ENCODE assay signal across 27 cellular contexts in genomic region chrX:40389555-40389954, GRCh38.
DNase-seq lines count a peak whose midpoint lies in the region; ATAC-seq, FAIRE-seq and TF ChIP-seq lines count a peak whose summit lies in the region.
"Had no signal": no experiment of that assay in that cellular context is flagged by ENCODE, and none has a peak within 500 bp of the region (broad histone marks: within the 10 kb centered on the region; RNA-seq: fewer than 3 reads in every experiment).

No MANE protein-coding gene starts in this region.

- WGBS in hepatocyte (ENCODE audit: low lambda C conversion rate, missing lambda C conversion rate), result 76% methylated on average over 2 of the region's 2 CpGs
- 53 to 80% (median 80%) methylated on average over 2 of the region's 2 CpGs for WGBS in small intestine, 3 donors

- no peaks in the 10 kb centered on the region for H4K20me1 ChIP-seq in hepatocyte (ENCODE audit: insufficient read depth, poor library complexity, severe bottlenecking)
- H4K20me1 ChIP-seq: BLaER1 had no signal

- no peak for TF ChIP-seq CTCF in hepatocyte (IDR thresholded peaks at IDR 0.05; ENCODE audit: poor library complexity)
- no peak for TF ChIP-seq CTCF in coronary artery (IDR thresholded peaks at IDR 0.05)

- H3K27me3 ChIP-seq in hepatocyte (no peaks in the 10 kb centered on the region), small intestine (ENCODE audit: control insufficient read depth in 2 of 2, insufficient read depth in 2 of 2, low read length in 2 of 2) (no peaks in the 10 kb centered on the region)
- H3K27me3 ChIP-seq: BE2C, BLaER1 had no signal

- H3K9me3 ChIP-seq in hepatocyte (ENCODE audit: low read depth) (no peaks in the 10 kb centered on the region), small intestine (ENCODE audit: control insufficient read depth, low read depth) (no peaks in the 10 kb centered on the region)
- H3K9me3 ChIP-seq: BE2C had no signal

- H3K36me3 ChIP-seq in hepatocyte (replicated peaks; ENCODE audit: insufficient read depth, low read depth) (no peaks in the 10 kb centered on the region), small intestine (ENCODE audit: control insufficient read depth in 2 of 2, insufficient read depth in 2 of 2, low read length in 2 of 2) (no peaks in the 10 kb centered on the region)
- H3K36me3 ChIP-seq: BE2C, BLaER1 had no signal

- ATAC-seq in HG03045 (IDR thresholded peaks at IDR 0.05; ENCODE audit: unreplicated experiment), result no peak
- ATAC-seq: GM12878 had no signal

- H3K27ac ChIP-seq in hepatocyte, result no peak overlapping the region
- H3K27ac ChIP-seq in small intestine (ENCODE audit: low read depth in 1 of 2, low read length in 1 of 2), result no peak overlapping the region
- H3K27ac ChIP-seq in coronary artery, result no peak overlapping the region
- H3K27ac ChIP-seq: BLaER1 had no signal

- no peak for DNase-seq in GM19239 (ENCODE audit: insufficient read length, low spot score)
- peak; percentile 13 for DNase-seq in hepatocyte (ENCODE audit: low spot score)
- DNase-seq in mesenteric fat pad (ENCODE audit: low spot score), result peak; percentile 30
- peak; percentile 13 for DNase-seq in small intestine
- DNase-seq in coronary artery (ENCODE audit: low spot score), result no peak
- DNase-seq in NCI-H748 (lab: John Stamatoyannopoulos, UW; ENCODE audit: unreplicated experiment), result no peak
- DNase-seq: 8988T; ACHN; BE2C; C1 segment of cervical spinal cord; CD4-positive, alpha-beta memory T cell; CD4-positive, CD25-positive, alpha-beta regulatory T cell; CD8-positive, alpha-beta memory T cell; COR-L47; DMS 273 treated with DMSO at 0.1 percent for 48 hours; DMS153; DMS53; DMS79; DND-41; EL; GDM1 had no signal

- H3K4me3 ChIP-seq in hepatocyte, result no peak overlapping the region
- H3K4me3 ChIP-seq in small intestine (ENCODE audit: low read depth in 1 of 2, low read length in 2 of 2), result no peak overlapping the region
- H3K4me3 ChIP-seq in coronary artery, result no peak overlapping the region
- H3K4me3 ChIP-seq: BLaER1, GM12878 had no signal

- FAIRE-seq in GM19239 (lab: Jason Lieb, UNC) (peak; percentile 54), small intestine (lab: Jason Lieb, UNC) (no peak)
- FAIRE-seq: A204.1, GM12878, GM12892, GM18507 had no signal

- H2AFZ ChIP-seq in hepatocyte, result no peak overlapping the region

- H3K9me2 ChIP-seq in hepatocyte (replicated peaks; ENCODE audit: insufficient read depth), result no peaks in the 10 kb centered on the region

- no peak overlapping the region for H3K4me2 ChIP-seq in hepatocyte
- H3K4me2 ChIP-seq: BLaER1 had no signal

- no peaks in the 10 kb centered on the region for H3K79me2 ChIP-seq in hepatocyte

- H3K4me1 ChIP-seq in hepatocyte (ENCODE audit: insufficient read depth) (no peaks in the 10 kb centered on the region), small intestine (ENCODE audit: control insufficient read depth in 2 of 2, insufficient read depth in 1 of 2, low read depth in 1 of 2, low read length in 1 of 2) (no peaks in the 10 kb centered on the region)
- H3K4me1 ChIP-seq: BE2C had no signal

Comparison
In these comparisons a context has a peak if more than half of its experiments do, and no peak if none do; other contexts are left out.
1. DNase-seq: peak in hepatocyte (single experiment), mesenteric fat pad (single experiment) and small intestine (single experiment); none in GM19239 (single experiment), coronary artery (single experiment) and NCI-H748 (single experiment).